15 cellular contexts compared by ENCODE assay signal in the genomic region with DNA sequence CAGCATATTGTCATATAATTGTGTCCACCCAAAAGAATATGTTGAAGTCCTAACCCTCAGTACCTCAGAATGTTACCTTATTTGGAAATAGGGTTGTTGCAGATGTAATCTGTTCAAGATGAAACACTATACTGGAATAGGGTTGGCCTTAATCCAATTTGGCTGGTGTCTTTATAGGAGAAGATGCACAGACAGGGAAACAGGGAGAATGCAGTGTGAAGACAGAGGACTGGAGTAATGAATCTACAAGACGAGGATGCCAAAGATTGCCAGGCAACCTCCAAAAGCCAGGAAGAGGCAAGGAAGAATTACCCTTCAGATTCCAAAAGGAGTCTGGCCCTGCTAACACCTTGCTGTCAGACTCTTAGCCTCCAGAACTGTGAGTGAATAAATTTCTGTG.
DNase-seq lines count a peak whose midpoint lies in the region; TF ChIP-seq lines count a peak whose summit lies in the region.
"Had no signal": no experiment of that assay in that cellular context is flagged by ENCODE, and none has a peak within 500 bp of the region (broad histone marks: within the 10 kb centered on the region; RNA-seq: fewer than 3 reads in every experiment).

No MANE protein-coding gene starts in this region.

- H3K27me3 ChIP-seq in rectal smooth muscle tissue (ENCODE audit: control insufficient read depth, insufficient read depth, low read length), result no peaks in the 10 kb centered on the region
- H3K27me3 ChIP-seq: BE2C had no signal

- DNase-seq in LNCaP clone FGC (ENCODE audit: low read depth), result peak; percentile 11
- peak; percentile 53 for DNase-seq in NCI-H1105 treated with DMSO at 0.1 percent for 48 hours (lab: John Stamatoyannopoulos, UW)
- DNase-seq in NCI-H82 (lab: John Stamatoyannopoulos, UW), result peak; percentile 91
- no peak for DNase-seq in stimulated activated naive CD4-positive, alpha-beta T cell (lab: John Stamatoyannopoulos, UW)
- no peak for DNase-seq in NCI-H2196 (lab: John Stamatoyannopoulos, UW; ENCODE audit: unreplicated experiment)
- DNase-seq in NCI-H2107 treated with DMSO at 0.1 percent for 48 hours (lab: John Stamatoyannopoulos, UW; ENCODE audit: unreplicated experiment), result no peak
- DNase-seq: BE2C; CD4-positive, alpha-beta memory T cell; DND-41; GDM1; H7 had no signal

- no peak for TF ChIP-seq CTCF in LNCaP clone FGC (IDR thresholded peaks at IDR 0.05; ENCODE audit: control insufficient read depth, extremely low read depth, insufficient read depth)

- H3K4me3 ChIP-seq in LNCaP clone FGC (ENCODE audit: low read depth, low read length) (no peak overlapping the region), rectal smooth muscle tissue (ENCODE audit: low read length) (no peak overlapping the region)
- H3K4me3 ChIP-seq: A549, GM23338 had no signal

- H3K36me3 ChIP-seq in rectal smooth muscle tissue (ENCODE audit: control insufficient read depth, insufficient read depth, low read length), result no peaks in the 10 kb centered on the region
- H3K36me3 ChIP-seq: BE2C had no signal

- peaks cover 9% of the 10 kb centered on the region for H3K4me1 ChIP-seq in rectal smooth muscle tissue (ENCODE audit: control insufficient read depth, insufficient read depth, low read length)
- H3K4me1 ChIP-seq: A549, BE2C had no signal

- H3K9ac ChIP-seq in rectal smooth muscle tissue (ENCODE audit: low read length), result no peak overlapping the region

- peak overlapping the region; percentile 66 for H3K27ac ChIP-seq in rectal smooth muscle tissue (ENCODE audit: low read depth, low read length)
- H3K27ac ChIP-seq: A549, C4-2B had no signal

Comparison
In these comparisons a context has a peak if more than half of its experiments do, and no peak if none do; other contexts are left out.
1. DNase-seq: peak in LNCaP clone FGC (single experiment), NCI-H1105 treated with DMSO at 0.1 percent for 48 hours (single experiment) and NCI-H82 (single experiment); none in stimulated activated naive CD4-positive, alpha-beta T cell (0 of 6), NCI-H2196 (single experiment) and NCI-H2107 treated with DMSO at 0.1 percent for 48 hours (single experiment).